ENCODE assay signal across 1 cellular context in genomic region chr9:69867081-69867814, GRCh38.
TF ChIP-seq lines count a peak whose summit lies in the region.

No MANE protein-coding gene starts in this region.

TF ChIP-seq in endothelial cell of umbilical vein, 7 proteins besides CTCF, POLR2A, EP300 and RAD21:
- TF ChIP-seq EZH2 (IDR thresholded peaks at IDR 0.05; ENCODE audit: borderline replicate concordance, low read depth, low read length, severe bottlenecking) (no peak), POLR2AphosphoS5 (IDR thresholded peaks at IDR 0.05; ENCODE audit: insufficient read depth, low read depth, low read length) (peak; percentile 81), MYC (IDR thresholded peaks at IDR 0.05; ENCODE audit: low read depth, low read length) (no peak), FOS (IDR thresholded peaks at IDR 0.05; ENCODE audit: borderline replicate concordance, insufficient read depth, low read length) (peak; percentile 44), MAX (IDR thresholded peaks at IDR 0.05; ENCODE audit: insufficient read depth, insufficient read length) (no peak), JUN (IDR thresholded peaks at IDR 0.05; ENCODE audit: borderline replicate concordance, insufficient read depth, insufficient read length, low read depth) (peak; percentile 23), GATA2 (IDR thresholded peaks at IDR 0.05; ENCODE audit: insufficient read depth, insufficient read length, low read depth, low read length) (peak; percentile 72)
